Comparison of ENCODE assay signal across 8 cellular contexts in the genomic region with DNA sequence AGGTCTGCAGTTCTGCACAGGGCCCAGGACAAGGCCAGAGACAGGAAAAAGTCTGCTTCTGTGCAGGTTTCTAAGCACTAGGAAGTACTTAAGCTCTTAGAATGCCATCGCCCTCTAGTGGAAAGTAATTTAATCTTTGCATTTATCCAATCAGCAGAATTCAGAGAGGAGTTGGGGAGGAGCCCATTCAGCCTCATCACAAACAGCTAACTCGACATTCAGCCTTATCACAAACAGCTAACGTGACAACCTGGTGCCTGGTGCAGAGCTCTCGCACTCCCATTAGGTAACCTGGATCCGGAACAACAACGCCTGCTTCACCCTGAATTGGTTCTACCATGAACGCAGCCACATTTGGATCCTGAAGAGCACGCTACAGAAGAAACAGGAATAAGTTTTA. TPM values are rescaled to one million over a fixed set of nuclear protein-coding genes. Genes with fewer than 3 reads are reported as not detected.
DNase-seq lines count a peak whose midpoint lies in the region; ATAC-seq and TF ChIP-seq lines count a peak whose summit lies in the region.

No MANE protein-coding gene starts in this region.

- TF ChIP-seq CTCF in DND-41 (IDR thresholded peaks at IDR 0.05; ENCODE audit: borderline replicate concordance, extremely low read depth, low read length, poor library complexity, severe bottlenecking): peak; percentile 83
- TF ChIP-seq CTCF in activated CD8-positive, alpha-beta T cell treated with anti-CD3 and anti-CD28 coated beads for 36 hours (IDR thresholded peaks at IDR 0.05): peak; percentile 68
- TF ChIP-seq CTCF in parathyroid adenoma (IDR thresholded peaks at IDR 0.05): peak; percentile 64

- H3K36me3 Mint-ChIP-seq in activated CD8-positive, alpha-beta T cell treated with anti-CD3 and anti-CD28 coated beads for 36 hours (ENCODE audit: low read depth): peaks cover 17% of the 10 kb centered on the region

- H3K9ac ChIP-seq in DND-41 (ENCODE audit: low read depth, low read length) (no peak overlapping the region; the same call in 1 of the 2 replicates), parathyroid adenoma (no peak overlapping the region)

- H3K27me3 Mint-ChIP-seq in activated CD8-positive, alpha-beta T cell treated with anti-CD3 and anti-CD28 coated beads for 36 hours: no peaks in the 10 kb centered on the region

- H3K4me2 ChIP-seq in DND-41 (ENCODE audit: insufficient read depth, low read length) (peak overlapping the region; percentile 14; the same call in 1 of the 2 replicates), parathyroid adenoma (ENCODE audit: low read length) (no peak overlapping the region)

- H3K9me3 Mint-ChIP-seq in activated CD8-positive, alpha-beta T cell treated with anti-CD3 and anti-CD28 coated beads for 36 hours: no peaks in the 10 kb centered on the region

- no peaks in the 10 kb centered on the region for H4K20me1 ChIP-seq in DND-41 (ENCODE audit: insufficient read depth, low read length)

- peak overlapping the region; percentile 51 for H3K27ac Mint-ChIP-seq in activated CD8-positive, alpha-beta T cell treated with anti-CD3 and anti-CD28 coated beads for 36 hours

- H3K79me2 ChIP-seq in DND-41 (ENCODE audit: insufficient read depth, low read length) (no peaks in the 10 kb centered on the region), parathyroid adenoma (no peaks in the 10 kb centered on the region)

- peaks cover 9% of the 10 kb centered on the region for H3K4me1 ChIP-seq in DND-41 (ENCODE audit: insufficient read depth, low read length)
- no peaks in the 10 kb centered on the region for H3K4me1 ChIP-seq in parathyroid adenoma

- no peaks in the 10 kb centered on the region for H3K9me3 ChIP-seq in DND-41 (ENCODE audit: insufficient read depth, low read length, severe bottlenecking)
- no peaks in the 10 kb centered on the region for H3K9me3 ChIP-seq in parathyroid adenoma (ENCODE audit: control insufficient read depth, low read length)

- peak; percentile 59 for DNase-seq in DND-41
- DNase-seq in NCI-H524 treated with DMSO at 0.1 percent for 48 hours (lab: John Stamatoyannopoulos, UW): peak; percentile 25
- DNase-seq in activated CD8-positive, alpha-beta T cell treated with anti-CD3 and anti-CD28 coated beads for 36 hours: peak; percentile 48
- DNase-seq in germinal center (ENCODE audit: low spot score): peak; percentile 75
- no peak for DNase-seq in activated CD4-positive, CD25-positive, alpha-beta regulatory T cell treated with anti-CD3 and anti-CD28 coated beads, Interleukin-2, amount 50 U/mL, for 72 hours

- no peaks in the 10 kb centered on the region for H3K36me3 ChIP-seq in DND-41 (ENCODE audit: insufficient read depth, low read length)
- H3K36me3 ChIP-seq in parathyroid adenoma (ENCODE audit: control insufficient read depth, insufficient read depth, low read length): no peaks in the 10 kb centered on the region

- H3K4me1 Mint-ChIP-seq in activated CD8-positive, alpha-beta T cell treated with anti-CD3 and anti-CD28 coated beads for 36 hours (ENCODE audit: low read depth): peaks cover 4% of the 10 kb centered on the region

- ATAC-seq in DND-41 (ENCODE audit: insufficient read depth, low read depth) (peak; percentile 100), GM19467 (IDR thresholded peaks at IDR 0.05; ENCODE audit: unreplicated experiment) (peak; percentile 95), HG03558 (IDR thresholded peaks at IDR 0.05; ENCODE audit: extremely low read depth, unreplicated experiment) (peak; percentile 52)
- peak; percentile 99 for ATAC-seq in activated CD8-positive, alpha-beta T cell treated with anti-CD3 and anti-CD28 coated beads for 36 hours

- no peak overlapping the region for H3K4me3 Mint-ChIP-seq in activated CD8-positive, alpha-beta T cell treated with anti-CD3 and anti-CD28 coated beads for 36 hours

- CTCF ChIA-PET in activated CD8-positive, alpha-beta T cell treated with anti-CD3 and anti-CD28 coated beads for 36 hours (lab: Charles Lee): interaction anchor here (0.6 to 3.3 kb wide), 21 partner anchors 10 to 827 kb away, joined by 3 to 45 read pairs (median 3); a partner anchor contains a TSS

- H3K27ac ChIP-seq in DND-41 (ENCODE audit: low read length) (peak overlapping the region; percentile 18; the same call in 1 of the 2 replicates), parathyroid adenoma (no peak overlapping the region)

- POLR2A ChIA-PET in activated CD8-positive, alpha-beta T cell treated with anti-CD3 and anti-CD28 coated beads for 36 hours (lab: Charles Lee): interaction anchor here (0.7 kb wide), 1 partner anchor 99 kb away, joined by 3 read pairs; no protein-coding TSS in a partner anchor

- H3K27me3 ChIP-seq in DND-41 (ENCODE audit: insufficient read depth, low read length, poor library complexity) (no peaks in the 10 kb centered on the region), parathyroid adenoma (ENCODE audit: control insufficient read depth, insufficient read depth, low read length) (no peaks in the 10 kb centered on the region)

- H3K4me3 ChIP-seq in DND-41 (ENCODE audit: low read depth in 1 of 2, low read length in 2 of 2) (no peak overlapping the region), parathyroid adenoma (ENCODE audit: low read depth, low read length) (no peak overlapping the region)

- intact Hi-C loops in activated CD8-positive, alpha-beta T cell treated with anti-CD3 and anti-CD28 coated beads for 36 hours (cut with micrococcal nuclease): no loop called here

- H2AFZ ChIP-seq in DND-41 (ENCODE audit: low read depth, low read length) (peak overlapping the region; percentile 72), parathyroid adenoma (no peak overlapping the region)

RNA-seq across cellular contexts. Expression of a gene that starts 15.2 kb away (rescaled TPM):
- total RNA-seq in activated CD8-positive, alpha-beta T cell treated with anti-CD3 and anti-CD28 coated beads for 36 hours: 10 to 100 TPM; 40.2 to 44.3 TPM

RNA-seq across cellular contexts. Expression of a gene that starts 46.3 kb away (rescaled TPM):
- not detected for total RNA-seq in activated CD8-positive, alpha-beta T cell treated with anti-CD3 and anti-CD28 coated beads for 36 hours

RNA-seq across cellular contexts. Expression of a gene that starts 58.1 kb away (rescaled TPM):
- total RNA-seq in activated CD8-positive, alpha-beta T cell treated with anti-CD3 and anti-CD28 coated beads for 36 hours: 10 to 100 TPM; 11.1 to 15.1 TPM
